Comparison of ENCODE assay signal across 2 cellular contexts in the genomic region with DNA sequence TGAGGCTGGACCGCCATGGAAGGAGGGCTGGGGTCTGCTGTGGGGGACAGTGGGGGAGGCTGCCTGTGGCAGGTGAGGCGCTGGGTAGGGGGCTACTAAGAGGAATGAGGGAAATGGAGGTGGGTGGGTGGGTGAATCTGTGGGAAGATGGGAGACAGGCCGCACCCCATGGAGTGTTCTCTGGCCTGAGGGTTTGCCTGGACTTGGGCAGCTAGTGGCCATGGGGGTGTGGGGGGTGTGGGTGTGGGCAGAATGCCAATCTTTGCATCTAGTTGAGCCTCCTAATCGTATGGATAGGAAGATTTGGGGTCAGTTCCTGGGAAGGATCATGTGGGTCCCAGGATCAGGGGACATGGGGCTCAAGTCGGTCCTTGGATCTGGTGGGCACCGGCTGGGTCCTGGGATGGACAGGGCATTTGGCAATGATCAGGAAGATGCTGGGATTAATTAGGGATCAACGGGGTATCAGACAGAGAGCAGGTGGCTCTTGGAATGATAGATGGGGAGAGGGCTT.
TF ChIP-seq lines count a peak whose summit lies in the region.

No MANE protein-coding gene starts in this region.

TF ChIP-seq in SK-N-SH, 30 proteins besides CTCF, POLR2A, EP300 and RAD21 (continued from another document):
- TF ChIP-seq POLR2AphosphoS5 (IDR thresholded peaks at IDR 0.05; ENCODE audit: low read depth, low read length) (no peak), CHD2 (IDR thresholded peaks at IDR 0.05; ENCODE audit: low read length, partially characterized antibody) (no peak), USF2 (IDR thresholded peaks at IDR 0.05; ENCODE audit: borderline replicate concordance, low read depth, low read length) (no peak), FOSL2 (IDR thresholded peaks at IDR 0.05; ENCODE audit: borderline replicate concordance, low read depth) (no peak), RFX5 (IDR thresholded peaks at IDR 0.05; ENCODE audit: low read length) (no peak), YY1 (IDR thresholded peaks at IDR 0.05; ENCODE audit: low read depth) (no peak), FOXJ3 (CRISPR knock-in tag; IDR thresholded peaks at IDR 0.05) (no peak), REST (IDR thresholded peaks at IDR 0.05; ENCODE audit: low read depth, low read length) (no peak)
- TF ChIP-seq, protein P1, sequence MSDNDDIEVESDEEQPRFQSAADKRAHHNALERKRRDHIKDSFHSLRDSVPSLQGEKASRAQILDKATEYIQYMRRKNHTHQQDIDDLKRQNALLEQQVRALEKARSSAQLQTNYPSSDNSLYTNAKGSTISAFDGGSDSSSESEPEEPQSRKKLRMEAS (IDR thresholded peaks at IDR 0.05; ENCODE audit: low read depth): no peak
- TF ChIP-seq, protein P2, sequence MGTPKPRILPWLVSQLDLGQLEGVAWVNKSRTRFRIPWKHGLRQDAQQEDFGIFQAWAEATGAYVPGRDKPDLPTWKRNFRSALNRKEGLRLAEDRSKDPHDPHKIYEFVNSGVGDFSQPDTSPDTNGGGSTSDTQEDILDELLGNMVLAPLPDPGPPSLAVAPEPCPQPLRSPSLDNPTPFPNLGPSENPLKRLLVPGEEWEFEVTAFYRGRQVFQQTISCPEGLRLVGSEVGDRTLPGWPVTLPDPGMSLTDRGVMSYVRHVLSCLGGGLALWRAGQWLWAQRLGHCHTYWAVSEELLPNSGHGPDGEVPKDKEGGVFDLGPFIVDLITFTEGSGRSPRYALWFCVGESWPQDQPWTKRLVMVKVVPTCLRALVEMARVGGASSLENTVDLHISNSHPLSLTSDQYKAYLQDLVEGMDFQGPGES (IDR thresholded peaks at IDR 0.05; ENCODE audit: low read depth, low read length): no peak
- TF ChIP-seq, protein P3, sequence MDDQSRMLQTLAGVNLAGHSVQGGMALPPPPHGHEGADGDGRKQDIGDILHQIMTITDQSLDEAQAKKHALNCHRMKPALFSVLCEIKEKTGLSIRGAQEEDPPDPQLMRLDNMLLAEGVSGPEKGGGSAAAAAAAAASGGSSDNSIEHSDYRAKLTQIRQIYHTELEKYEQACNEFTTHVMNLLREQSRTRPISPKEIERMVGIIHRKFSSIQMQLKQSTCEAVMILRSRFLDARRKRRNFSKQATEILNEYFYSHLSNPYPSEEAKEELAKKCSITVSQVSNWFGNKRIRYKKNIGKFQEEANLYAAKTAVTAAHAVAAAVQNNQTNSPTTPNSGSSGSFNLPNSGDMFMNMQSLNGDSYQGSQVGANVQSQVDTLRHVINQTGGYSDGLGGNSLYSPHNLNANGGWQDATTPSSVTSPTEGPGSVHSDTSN (IDR thresholded peaks at IDR 0.05): no peak

TF ChIP-seq in SK-N-SH treated with all-trans-retinoic acid at 6 μM for 48 hours, 23 proteins besides CTCF, POLR2A, EP300 and RAD21 (continued from another document):
- no peak for TF ChIP-seq ARNTL (CRISPR knock-in tag; IDR thresholded peaks at IDR 0.05; ENCODE audit: borderline replicate concordance, low read depth)
- TF ChIP-seq TOX (CRISPR knock-in tag; IDR thresholded peaks at IDR 0.05; ENCODE audit: borderline replicate concordance): no peak
- TF ChIP-seq ZFP3 (CRISPR knock-in tag; IDR thresholded peaks at IDR 0.05): no peak
- TF ChIP-seq BACH2 (CRISPR knock-in tag; IDR thresholded peaks at IDR 0.05; ENCODE audit: borderline replicate concordance): no peak
- no peak for TF ChIP-seq POU6F1 (CRISPR knock-in tag; IDR thresholded peaks at IDR 0.05; ENCODE audit: borderline replicate concordance, low read depth)
- TF ChIP-seq TCF4 (CRISPR knock-in tag; IDR thresholded peaks at IDR 0.05; ENCODE audit: borderline replicate concordance): no peak
- TF ChIP-seq ZC3H10 (CRISPR knock-in tag; IDR thresholded peaks at IDR 0.05): no peak
- TF ChIP-seq CSDC2 (CRISPR knock-in tag; IDR thresholded peaks at IDR 0.05): no peak
- no peak for TF ChIP-seq GLIS3 (CRISPR knock-in tag; IDR thresholded peaks at IDR 0.05)
TF ChIP-seq in SK-N-SH treated with all-trans-retinoic acid at 6 μM for 48 hours: peak in this region for 0.
